ENCODE assay signal across 7 cellular contexts in the genomic region with DNA sequence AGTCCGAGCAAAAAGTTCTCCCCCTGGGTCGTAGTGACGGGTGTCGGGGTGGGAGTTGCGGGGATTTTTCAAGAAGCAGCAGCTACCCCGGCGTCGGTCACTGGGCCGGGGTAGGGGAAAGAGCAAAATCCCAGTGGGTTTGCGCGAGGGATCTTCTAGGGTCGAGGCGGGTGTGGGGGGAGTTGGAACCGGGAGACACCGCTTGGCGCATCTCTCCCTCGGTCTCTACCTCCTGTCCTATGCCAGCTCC. TPM values are rescaled to one million over a fixed set of nuclear protein-coding genes. Genes with fewer than 3 reads are reported as not detected.
DNase-seq lines count a peak whose midpoint lies in the region; ATAC-seq and TF ChIP-seq lines count a peak whose summit lies in the region.

No MANE protein-coding gene starts in this region.

- H3K4me3 ChIP-seq in adipocyte (ENCODE audit: low read length) (peak overlapping the region; percentile 90), testis (peak overlapping the region; percentile 78 to 93)

- H3K27me3 ChIP-seq in adipocyte (replicated peaks; ENCODE audit: control insufficient read depth, insufficient read depth, low read length), result no peaks in the 10 kb centered on the region
- no peaks in the 10 kb centered on the region for H3K27me3 ChIP-seq in layer of hippocampus (ENCODE audit: control insufficient read depth, insufficient read depth, low read length)
- no peaks in the 10 kb centered on the region for H3K27me3 ChIP-seq in testis

- peak overlapping the region; percentile 97 for H3K9ac ChIP-seq in adipocyte (ENCODE audit: low read length)

- H3K36me3 ChIP-seq in adipocyte (ENCODE audit: control insufficient read depth, insufficient read depth, low read length, severe bottlenecking), result peaks cover 4% of the 10 kb centered on the region
- no peaks in the 10 kb centered on the region for H3K36me3 ChIP-seq in testis (ENCODE audit: low read depth, missing control alignments)

- 1% methylated on average over 16 to 17 of the region's 17 CpGs for WGBS in testis, 2 donors

- DNase-seq in HuH-7.5 (ENCODE audit: low spot score) (peak; percentile 49), adipocyte (ENCODE audit: low read depth) (no peak), testis (no peak)
- no peak for DNase-seq in activated CD4-positive, alpha-beta T cell treated with anti-CD3 and anti-CD28 coated beads for 4 hours

- ATAC-seq in HG03460 (IDR thresholded peaks at IDR 0.05; ENCODE audit: unreplicated experiment) (no peak), HG02588 (IDR thresholded peaks at IDR 0.05; ENCODE audit: unreplicated experiment) (no peak)

- peak overlapping the region; percentile 96 for H3K27ac ChIP-seq in layer of hippocampus (ENCODE audit: low read depth, low read length)
- H3K27ac ChIP-seq in testis, result peak overlapping the region; percentile 91 to 99

- TF ChIP-seq CTCF in testis (IDR thresholded peaks at IDR 0.05), result no peak

- H3K9me3 ChIP-seq in adipocyte (ENCODE audit: control insufficient read depth, low read length), result no peaks in the 10 kb centered on the region
- H3K9me3 ChIP-seq in testis, result no peaks in the 10 kb centered on the region

- TF ChIP-seq POLR2A in testis (IDR thresholded peaks at IDR 0.05), result no peak

- H3K4me1 ChIP-seq in adipocyte (ENCODE audit: control insufficient read depth, insufficient read depth, low read length) (peaks cover 39% of the 10 kb centered on the region), testis (peaks cover 31% of the 10 kb centered on the region)

- intact Hi-C loops in testis (cut with DNase I; ENCODE audit: low total_unique reads), result loop anchor here (5.0 kb wide), 1 partner anchor 101 kb away; a partner anchor contains a TSS

RNA-seq across cellular contexts. Expression of a gene that starts 2.3 kb away (rescaled TPM):
- 10 to 100 TPM; 69.6 to 78.7 TPM for total RNA-seq in testis
- polyA plus RNA-seq in testis (ENCODE audit: insufficient read depth, low read depth, low replicate concordance), result 54.2 TPM

RNA-seq across cellular contexts. Expression of a gene that starts 22.1 kb away (rescaled TPM):
- total RNA-seq in testis, result 100 to 1,000 TPM; 100 to 101 TPM
- polyA plus RNA-seq in testis (ENCODE audit: insufficient read depth, low read depth, low replicate concordance), result 76.5 TPM

RNA-seq across cellular contexts. Expression of a gene that starts 35.0 kb away (rescaled TPM):
- total RNA-seq in testis, result 10 to 100 TPM; 60.0 to 63.1 TPM
- 76.7 TPM for polyA plus RNA-seq in testis (ENCODE audit: insufficient read depth, low read depth, low replicate concordance)

RNA-seq across cellular contexts. Expression of a gene that starts 46.1 kb away (rescaled TPM):
- under 1 TPM; 0.37 to 0.71 TPM for total RNA-seq in testis
- 0.12 TPM for polyA plus RNA-seq in testis (ENCODE audit: insufficient read depth, low read depth, low replicate concordance)

RNA-seq across cellular contexts. Expression of a gene that starts 51.3 kb away (rescaled TPM):
- 1 to 10 TPM; 2.5 to 5.7 TPM for total RNA-seq in testis
- 0.86 TPM for polyA plus RNA-seq in testis (ENCODE audit: insufficient read depth, low read depth, low replicate concordance)
